23 cellular contexts compared by ENCODE assay signal in genomic region chr11:92489831-92490399, GRCh38.
"Had no signal": no experiment of that assay in that cellular context is flagged by ENCODE, and none has a peak within 500 bp of the region (broad histone marks: within the 10 kb centered on the region; RNA-seq: fewer than 3 reads in every experiment).

No MANE protein-coding gene starts in this region.

- H3K9me3 ChIP-seq: left lung, lower lobe of right lung, ovary, right atrium auricular region, right lobe of liver, tibial nerve, upper lobe of left lung, vagina had no signal

- H3K4me2 ChIP-seq: smooth muscle cell had no signal

- H3K27ac ChIP-seq: left lung, lower lobe of right lung, ovary, right atrium auricular region, right lobe of liver, tibial nerve, upper lobe of left lung, vagina had no signal

- H3K36me3 ChIP-seq: left lung, lower lobe of right lung, ovary, right atrium auricular region, right lobe of liver, tibial nerve, upper lobe of left lung, vagina had no signal

- H3K4me3 ChIP-seq: left lung, lower lobe of right lung, ovary, right atrium auricular region, right lobe of liver, smooth muscle cell, tibial nerve, upper lobe of left lung, vagina had no signal

- ATAC-seq: left colon; left lung; lower lobe of right lung; naive thymus-derived CD4-positive, alpha-beta T cell; natural killer cell treated with Interleukin-12 subunit alpha and Interleukin-12 subunit beta and Interleukin-15 and Interleukin-18, amount 100 ng/mL, for 72 hours; right lobe of liver; stimulated activated memory B cell treated with anti-CD40 and anti-IgM and Interleukin-4, amounts not matched to agents 10 μg/mL and 1 μg/mL and 100 μg/mL, for 72 hours; stimulated activated naive CD8-positive, alpha-beta T cell treated with anti-CD3 and anti-CD28 coated beads, Interleukin-15, amount 100 ng/mL, for 72 hours had no signal

- DNase-seq: hippocampal formation; left colon; left lung; lower lobe of right lung; mammary epithelial cell; mesenchymal stem cell; naive thymus-derived CD4-positive, alpha-beta T cell; ovary; right lobe of liver; stimulated activated CD4-positive, alpha-beta T cell treated with anti-CD3 and anti-CD28 coated beads, Interleukin-1b, Interleukin-23, amount 100 ng/mL, for 48 hours; stimulated activated CD4-positive, alpha-beta T cell treated with anti-CD3 and anti-CD28 coated beads, Interleukin-2, amount 100 ng/mL, for 48 hours; stimulated activated CD4-positive, alpha-beta T cell treated with anti-CD3 and anti-CD28 coated beads, Interleukin-4, amount 100 ng/mL, for 4 hours; stimulated activated CD8-positive, alpha-beta memory T cell treated with anti-CD3 and anti-CD28 coated beads, Interleukin-4, amount 100 ng/mL, for 48 hours; stimulated activated naive CD4-positive, alpha-beta T cell treated with Interleukin-2 at 50 U/mL for 16 hours; stimulated activated naive CD8-positive, alpha-beta T cell treated with anti-CD3 and anti-CD28 coated beads, Interleukin-15, amount 100 ng/mL, for 72 hours; substantia nigra; upper lobe of left lung had no signal

- H3K27me3 ChIP-seq: left lung, ovary, right atrium auricular region, right lobe of liver, tibial nerve, upper lobe of left lung, vagina had no signal

- H3K4me1 ChIP-seq: left lung, lower lobe of right lung, right atrium auricular region, upper lobe of left lung, vagina had no signal
